In the genomic region with DNA sequence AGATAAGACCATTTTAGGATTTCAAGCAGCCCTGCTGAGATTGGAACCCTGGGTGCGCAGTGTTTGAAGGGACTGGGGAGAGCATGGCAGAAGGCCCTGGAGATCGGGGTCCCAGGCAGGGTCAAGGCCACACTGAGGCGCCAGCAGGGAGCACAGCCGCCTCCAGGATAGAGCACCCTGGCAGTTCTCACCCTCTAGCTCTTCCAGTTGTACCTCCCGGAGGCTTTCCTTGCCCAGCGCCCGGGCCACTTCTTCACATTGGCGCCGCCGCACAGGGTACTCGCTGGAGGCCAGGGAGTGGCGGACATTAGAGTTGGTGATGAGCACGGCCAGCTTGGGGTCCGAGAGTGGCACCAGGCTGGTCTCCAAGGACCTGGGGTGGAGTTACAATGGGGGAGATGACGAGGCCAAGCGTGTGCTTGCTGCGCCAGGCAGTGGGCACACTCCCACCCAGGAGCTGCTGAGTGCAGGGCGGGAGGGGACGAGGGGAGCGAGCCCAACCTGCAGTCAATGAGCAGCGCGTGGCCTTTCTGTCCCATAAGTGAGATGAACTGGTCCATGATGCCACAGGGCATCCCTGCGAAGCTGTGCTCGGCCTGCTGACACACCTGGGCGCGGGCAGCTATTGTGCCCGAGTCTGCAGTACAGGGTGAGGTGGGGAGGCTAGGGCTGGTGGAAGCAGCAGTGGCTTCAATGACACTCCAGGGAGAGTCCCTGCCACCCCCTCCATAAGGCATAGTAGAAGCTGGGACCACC, we compare ENCODE assay signal across 17 cellular contexts. TPM values are rescaled to one million over a fixed set of nuclear protein-coding genes. Genes with fewer than 3 reads are reported as not detected.
DNase-seq lines count a peak whose midpoint lies in the region; ATAC-seq, FAIRE-seq and TF ChIP-seq lines count a peak whose summit lies in the region.
"Had no signal": no experiment of that assay in that cellular context is flagged by ENCODE, and none has a peak within 500 bp of the region (broad histone marks: within the 10 kb centered on the region; RNA-seq: fewer than 3 reads in every experiment).

No MANE protein-coding gene starts in this region.

- no peak for FAIRE-seq in astrocyte (lab: Jason Lieb, UNC)
- FAIRE-seq: D721Med had no signal

- no peak overlapping the region for H3K9ac ChIP-seq in astrocyte (ENCODE audit: low read length)

- no peak for TF ChIP-seq CTCF in CD8-positive, alpha-beta T cell (IDR thresholded peaks at IDR 0.05)
- TF ChIP-seq CTCF in astrocyte (IDR thresholded peaks at IDR 0.05; ENCODE audit: insufficient read depth, low read depth, low read length) (no peak), tibial nerve (IDR thresholded peaks at IDR 0.05) (no peak)

- no peak overlapping the region for H3K4me3 ChIP-seq in CD8-positive, alpha-beta T cell (ENCODE audit: low read depth, low read length)
- H3K4me3 ChIP-seq in astrocyte (ENCODE audit: insufficient read depth, low read depth, low read length) (no peak overlapping the region), tibial nerve (no peak overlapping the region)
- no peak overlapping the region for H3K4me3 ChIP-seq in naive thymus-derived CD4-positive, alpha-beta T cell (ENCODE audit: low read length)
- H3K4me3 ChIP-seq: colonic mucosa, heart left ventricle had no signal

- peaks cover 4% of the 10 kb centered on the region for H3K36me3 Mint-ChIP-seq in T-helper 1 cell treated with Interleukin-12 subunit alpha and Interleukin-12 subunit beta and Interleukin-4 antibody, amounts not matched to agents 30 μg/mL and 1 μg/mL, for 36 hours (ENCODE audit: low read depth)
- peaks cover 4% of the 10 kb centered on the region for H3K36me3 Mint-ChIP-seq in CD8-positive, alpha-beta T cell
- H3K36me3 Mint-ChIP-seq in astrocyte (ENCODE audit: low read depth, unreplicated experiment) = peaks cover 4% of the 10 kb centered on the region
- H3K36me3 Mint-ChIP-seq in naive thymus-derived CD4-positive, alpha-beta T cell = no peaks in the 10 kb centered on the region

- no peaks in the 10 kb centered on the region for H4K20me1 ChIP-seq in astrocyte (ENCODE audit: insufficient read depth, low read length)

- no peaks in the 10 kb centered on the region for H3K79me2 ChIP-seq in astrocyte (ENCODE audit: insufficient read depth, low read length)

- POLR2A ChIA-PET in CD8-positive, alpha-beta T cell (lab: Charles Lee) = interaction anchor here (1.2 to 7.5 kb wide), 4 partner anchors 8 to 92 kb away, joined by 4 to 180 read pairs (median 16); partner anchors contain the start of gene WBP2
- POLR2A ChIA-PET in naive thymus-derived CD4-positive, alpha-beta T cell (lab: Charles Lee) = interaction anchor here (1.3 to 13.2 kb wide), 6 partner anchors 9 to 113 kb away, joined by 3 to 244 read pairs (median 12); partner anchors contain the start of genes UNK and WBP2

- H3K27me3 ChIP-seq in CD8-positive, alpha-beta T cell (ENCODE audit: insufficient read depth, low read length) = no peaks in the 10 kb centered on the region
- H3K27me3 ChIP-seq in astrocyte (ENCODE audit: insufficient read depth, low read length) (no peaks in the 10 kb centered on the region), tibial nerve (no peaks in the 10 kb centered on the region)
- H3K27me3 ChIP-seq in naive thymus-derived CD4-positive, alpha-beta T cell (ENCODE audit: control insufficient read depth in 2 of 2, insufficient read depth in 2 of 2, low read length in 2 of 2) = no peaks in the 10 kb centered on the region
- H3K27me3 ChIP-seq: colonic mucosa, esophagus muscularis mucosa, heart left ventricle had no signal

- CTCF ChIA-PET in CD8-positive, alpha-beta T cell (lab: Charles Lee) = interaction anchor here (0.6 to 9.8 kb wide), 9 partner anchors 12 to 130 kb away, joined by 3 to 159 read pairs (median 3); partner anchors contain the start of gene SMIM5
- CTCF ChIA-PET in naive thymus-derived CD4-positive, alpha-beta T cell (lab: Charles Lee) = interaction anchor here (0.5 to 3.1 kb wide), 12 partner anchors 9 to 413 kb away, joined by 3 to 21 read pairs (median 4); partner anchors contain the start of genes TRIM65, UNK and WBP2

- DNase-seq in T-helper 1 cell = no peak
- DNase-seq in CD8-positive, alpha-beta T cell = no peak
- no peak for DNase-seq in astrocyte (ENCODE audit: low read depth)
- DNase-seq in naive thymus-derived CD4-positive, alpha-beta T cell = no peak
- no peak for DNase-seq in HuH-7.5 (ENCODE audit: low spot score)
- no peak for DNase-seq in tibial nerve (ENCODE audit: low spot score in 2 of 2)
- DNase-seq: colonic mucosa; NCI-H748 treated with DMSO at 0.1 percent for 48 hours; stimulated activated CD4-positive, alpha-beta T cell treated with anti-CD3 and anti-CD28 coated beads, Interleukin-2, amount 100 ng/mL, for 48 hours; T1000 had no signal

- WGBS in tibial nerve, 2 donors = 90 to 92% methylated on average over 27 of the region's 27 CpGs

- peak overlapping the region; percentile 34 for H3K4me3 Mint-ChIP-seq in T-helper 1 cell treated with Interleukin-12 subunit alpha and Interleukin-12 subunit beta and Interleukin-4 antibody, amounts not matched to agents 30 μg/mL and 1 μg/mL, for 36 hours
- H3K4me3 Mint-ChIP-seq in CD8-positive, alpha-beta T cell = peak overlapping the region; percentile 35
- H3K4me3 Mint-ChIP-seq in astrocyte (ENCODE audit: unreplicated experiment) = peak overlapping the region; percentile 74
- H3K4me3 Mint-ChIP-seq in naive thymus-derived CD4-positive, alpha-beta T cell = peak overlapping the region in 6 of 10 donors; percentile 9 to 77 (median 42)

- no peak for ATAC-seq in CD8-positive, alpha-beta T cell
- no peak for ATAC-seq in naive thymus-derived CD4-positive, alpha-beta T cell
- ATAC-seq in HG03135 (IDR thresholded peaks at IDR 0.05; ENCODE audit: unreplicated experiment) = no peak
- ATAC-seq: heart left ventricle, right cardiac atrium had no signal

- TF ChIP-seq POLR2A in tibial nerve (IDR thresholded peaks at IDR 0.05) = no peak

- H3K36me3 ChIP-seq in CD8-positive, alpha-beta T cell (ENCODE audit: insufficient read depth, low read length) = no peaks in the 10 kb centered on the region
- H3K36me3 ChIP-seq in astrocyte (ENCODE audit: insufficient read depth, low read length) = no peaks in the 10 kb centered on the region
- peaks cover 0 to 9% (median 3%) of the 10 kb centered on the region in 3 experiments for H3K36me3 ChIP-seq in naive thymus-derived CD4-positive, alpha-beta T cell (ENCODE audit: control insufficient read depth in 2 of 3, insufficient read depth in 3 of 3, low read length in 3 of 3)
- peaks cover 0 to 47% (median 7%) of the 10 kb centered on the region in 3 donors for H3K36me3 ChIP-seq in tibial nerve

- no peaks in the 10 kb centered on the region for H3K9me3 ChIP-seq in CD8-positive, alpha-beta T cell (ENCODE audit: low read length)
- H3K9me3 ChIP-seq in astrocyte (ENCODE audit: insufficient read depth, low read depth, low read length) = no peaks in the 10 kb centered on the region
- H3K9me3 ChIP-seq in naive thymus-derived CD4-positive, alpha-beta T cell (ENCODE audit: control insufficient read depth in 2 of 3, low read length in 3 of 3) = no peaks in the 10 kb centered on the region
- H3K9me3 ChIP-seq in tibial nerve = no peaks in the 10 kb centered on the region
- H3K9me3 ChIP-seq: colonic mucosa, esophagus muscularis mucosa, heart left ventricle had no signal

- no peaks in the 10 kb centered on the region for H3K9me3 Mint-ChIP-seq in T-helper 1 cell treated with Interleukin-12 subunit alpha and Interleukin-12 subunit beta and Interleukin-4 antibody, amounts not matched to agents 30 μg/mL and 1 μg/mL, for 36 hours
- H3K9me3 Mint-ChIP-seq in CD8-positive, alpha-beta T cell = no peaks in the 10 kb centered on the region
- no peaks in the 10 kb centered on the region for H3K9me3 Mint-ChIP-seq in astrocyte (ENCODE audit: unreplicated experiment)
- H3K9me3 Mint-ChIP-seq in naive thymus-derived CD4-positive, alpha-beta T cell = no peaks in the 10 kb centered on the region

- H3K4me1 ChIP-seq in CD8-positive, alpha-beta T cell (ENCODE audit: insufficient read depth, low read length) = peaks cover 16% of the 10 kb centered on the region
- H3K4me1 ChIP-seq in astrocyte (ENCODE audit: insufficient read depth, low read length) (peaks cover 12% of the 10 kb centered on the region), tibial nerve (peaks cover 0 to 32% (median 16%) of the 10 kb centered on the region in 4 donors)
- peaks cover 11% of the 10 kb centered on the region in 2 donors for H3K4me1 ChIP-seq in naive thymus-derived CD4-positive, alpha-beta T cell (ENCODE audit: control insufficient read depth in 2 of 2, insufficient read depth in 2 of 2, low read length in 2 of 2)

- intact Hi-C loops in CD8-positive, alpha-beta T cell (cut with DNase I, micrococcal nuclease) = no loop called here
- intact Hi-C loops in naive thymus-derived CD4-positive, alpha-beta T cell (cut with micrococcal nuclease) = no loop called here

- TF ChIP-seq EP300 in tibial nerve (IDR thresholded peaks at IDR 0.05) = no peak

- H3K4me2 ChIP-seq in astrocyte (ENCODE audit: low read length) = no peak overlapping the region

- no peak overlapping the region for H3K27ac ChIP-seq in CD8-positive, alpha-beta T cell (ENCODE audit: low read depth, low read length)
- H3K27ac ChIP-seq in astrocyte (ENCODE audit: low read depth, low read length) = no peak overlapping the region
- no peak overlapping the region for H3K27ac ChIP-seq in naive thymus-derived CD4-positive, alpha-beta T cell (ENCODE audit: low read depth, low read length)
- H3K27ac ChIP-seq in tibial nerve = peak overlapping the region in 1 of 4 donors; percentile 29
- H3K27ac ChIP-seq: 22Rv1, colonic mucosa, esophagus muscularis mucosa, heart left ventricle had no signal

- no peak overlapping the region for H3K27ac Mint-ChIP-seq in T-helper 1 cell treated with Interleukin-12 subunit alpha and Interleukin-12 subunit beta and Interleukin-4 antibody, amounts not matched to agents 30 μg/mL and 1 μg/mL, for 36 hours
- H3K27ac Mint-ChIP-seq in CD8-positive, alpha-beta T cell = no peak overlapping the region
- no peak overlapping the region for H3K27ac Mint-ChIP-seq in astrocyte (ENCODE audit: unreplicated experiment)
- peak overlapping the region in 3 of 9 donors; percentile 32 to 46 (median 32) for H3K27ac Mint-ChIP-seq in naive thymus-derived CD4-positive, alpha-beta T cell

- peaks cover 10% of the 10 kb centered on the region for H3K4me1 Mint-ChIP-seq in T-helper 1 cell treated with Interleukin-12 subunit alpha and Interleukin-12 subunit beta and Interleukin-4 antibody, amounts not matched to agents 30 μg/mL and 1 μg/mL, for 36 hours (ENCODE audit: low read depth)
- peaks cover 8% of the 10 kb centered on the region for H3K4me1 Mint-ChIP-seq in CD8-positive, alpha-beta T cell (ENCODE audit: low read depth)
- H3K4me1 Mint-ChIP-seq in astrocyte (ENCODE audit: low read depth, unreplicated experiment) = no peaks in the 10 kb centered on the region
- H3K4me1 Mint-ChIP-seq in naive thymus-derived CD4-positive, alpha-beta T cell = peaks cover 0 to 21% (median 10%) of the 10 kb centered on the region in 7 donors

- no peak overlapping the region for H2AFZ ChIP-seq in astrocyte (ENCODE audit: low read depth, low read length)

- H3K27me3 Mint-ChIP-seq in T-helper 1 cell treated with Interleukin-12 subunit alpha and Interleukin-12 subunit beta and Interleukin-4 antibody, amounts not matched to agents 30 μg/mL and 1 μg/mL, for 36 hours (ENCODE audit: low read depth) = no peaks in the 10 kb centered on the region
- H3K27me3 Mint-ChIP-seq in CD8-positive, alpha-beta T cell (ENCODE audit: low read depth) = no peaks in the 10 kb centered on the region
- no peaks in the 10 kb centered on the region for H3K27me3 Mint-ChIP-seq in astrocyte (ENCODE audit: low read depth, unreplicated experiment)
- H3K27me3 Mint-ChIP-seq in naive thymus-derived CD4-positive, alpha-beta T cell = no peaks in the 10 kb centered on the region

RNA-seq across cellular contexts. Expression of gene GALK1, which starts 2.3 kb away (rescaled TPM):
- 1 to 10 TPM; 3.4 to 3.7 TPM for total RNA-seq in CD8-positive, alpha-beta T cell
- total RNA-seq in astrocyte (22.6 and 31.1 TPM in 2 replicates), tibial nerve (10 to 100 TPM; 54.5 to 57.5 (median 55.6) TPM)
- 10 to 100 TPM in 4 of 5 experiments, 1 to 10 TPM in 1; 9.9 to 42.9 (median 22.1) TPM for total RNA-seq in naive thymus-derived CD4-positive, alpha-beta T cell
- 10 to 100 TPM; 12.8 to 18.9 TPM for polyA plus RNA-seq in naive thymus-derived CD4-positive, alpha-beta T cell

RNA-seq across cellular contexts. Expression of gene UNK, which starts 21.9 kb away (rescaled TPM):
- 10 to 100 TPM; 37.3 to 42.8 TPM for total RNA-seq in CD8-positive, alpha-beta T cell
- total RNA-seq in astrocyte (14.9 and 16.7 TPM in 2 replicates), tibial nerve (10 to 100 TPM; 30.2 to 53.4 (median 36.2) TPM)
- 10 to 100 TPM; 32.0 to 49.8 (median 41.0) TPM for total RNA-seq in naive thymus-derived CD4-positive, alpha-beta T cell
- 10 to 100 TPM; 21.5 to 22.1 TPM for polyA plus RNA-seq in naive thymus-derived CD4-positive, alpha-beta T cell

RNA-seq across cellular contexts. Expression of gene ITGB4, which starts 41.4 kb away (rescaled TPM):
- 1 to 10 TPM; 1.2 to 2.3 TPM for total RNA-seq in CD8-positive, alpha-beta T cell
- total RNA-seq in astrocyte = 2.1 and 6.6 TPM in 2 replicates
- 1 to 10 TPM in 3 of 5 experiments, under 1 TPM in 2; 0.49 to 1.8 (median 1.2) TPM for total RNA-seq in naive thymus-derived CD4-positive, alpha-beta T cell
- under 1 TPM; 0.09 to 0.35 TPM for polyA plus RNA-seq in naive thymus-derived CD4-positive, alpha-beta T cell
- total RNA-seq in tibial nerve = 100 to 1,000 TPM; 211 to 335 (median 233) TPM

Comparison
In these comparisons a context has a peak if more than half of its experiments do, and no peak if none do; other contexts are left out.
1. RNA of gene ITGB4, which starts 41.4 kb away (total RNA-seq): 211 to 335 TPM in tibial nerve; 2.1 to 6.6 TPM in astrocyte, 1.2 to 2.3 TPM in CD8-positive, alpha-beta T cell and 0.49 to 1.8 TPM in naive thymus-derived CD4-positive, alpha-beta T cell; every median in the first group is over 10 times any median in the second.
2. Peak in every context shown above with its lines, with median percentiles within 50 percentile points of each other: H3K4me3 Mint-ChIP-seq.